Comparison of ENCODE assay signal across 2 cellular contexts in the genomic region with DNA sequence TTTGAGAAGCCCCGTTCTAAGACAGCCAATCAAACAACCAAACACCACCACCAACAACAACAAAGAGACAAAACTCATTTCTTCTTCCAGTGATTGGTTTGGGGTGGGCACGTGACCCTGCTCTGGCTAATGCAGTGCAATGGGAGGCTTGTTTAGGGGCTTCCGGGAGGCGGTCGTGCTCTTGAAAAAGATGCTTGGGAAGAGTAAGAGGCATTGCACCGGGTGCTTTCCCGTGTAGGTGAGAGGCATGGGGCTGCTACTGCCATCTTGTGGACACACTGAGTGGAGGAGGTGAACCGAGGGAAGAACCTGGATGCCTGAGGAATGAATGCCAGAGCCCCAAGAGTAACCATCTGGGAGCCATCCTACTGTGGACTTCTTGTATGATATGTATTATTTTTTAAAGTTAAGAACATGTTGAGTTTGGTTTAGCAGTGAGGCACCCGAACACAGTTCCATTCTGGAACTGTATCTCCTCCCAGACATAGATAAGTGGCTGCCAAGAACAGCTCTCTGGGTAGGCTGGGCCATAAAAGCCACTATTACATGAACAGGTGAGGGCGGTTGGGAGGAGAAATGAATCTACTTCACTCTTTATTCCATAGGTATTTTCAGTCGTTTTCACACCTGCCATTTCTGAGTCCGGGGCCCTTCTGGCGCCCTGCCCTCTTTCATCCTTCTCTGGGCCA.
TF ChIP-seq lines count a peak whose summit lies in the region.

No MANE protein-coding gene starts in this region.

TF ChIP-seq in HCT116, 20 proteins besides CTCF, POLR2A, EP300 and RAD21:
- TF ChIP-seq ELF1 (IDR thresholded peaks at IDR 0.05; ENCODE audit: borderline replicate concordance, low read depth), result no peak
- no peak for TF ChIP-seq JUND (IDR thresholded peaks at IDR 0.05)
- TF ChIP-seq, protein P1, sequence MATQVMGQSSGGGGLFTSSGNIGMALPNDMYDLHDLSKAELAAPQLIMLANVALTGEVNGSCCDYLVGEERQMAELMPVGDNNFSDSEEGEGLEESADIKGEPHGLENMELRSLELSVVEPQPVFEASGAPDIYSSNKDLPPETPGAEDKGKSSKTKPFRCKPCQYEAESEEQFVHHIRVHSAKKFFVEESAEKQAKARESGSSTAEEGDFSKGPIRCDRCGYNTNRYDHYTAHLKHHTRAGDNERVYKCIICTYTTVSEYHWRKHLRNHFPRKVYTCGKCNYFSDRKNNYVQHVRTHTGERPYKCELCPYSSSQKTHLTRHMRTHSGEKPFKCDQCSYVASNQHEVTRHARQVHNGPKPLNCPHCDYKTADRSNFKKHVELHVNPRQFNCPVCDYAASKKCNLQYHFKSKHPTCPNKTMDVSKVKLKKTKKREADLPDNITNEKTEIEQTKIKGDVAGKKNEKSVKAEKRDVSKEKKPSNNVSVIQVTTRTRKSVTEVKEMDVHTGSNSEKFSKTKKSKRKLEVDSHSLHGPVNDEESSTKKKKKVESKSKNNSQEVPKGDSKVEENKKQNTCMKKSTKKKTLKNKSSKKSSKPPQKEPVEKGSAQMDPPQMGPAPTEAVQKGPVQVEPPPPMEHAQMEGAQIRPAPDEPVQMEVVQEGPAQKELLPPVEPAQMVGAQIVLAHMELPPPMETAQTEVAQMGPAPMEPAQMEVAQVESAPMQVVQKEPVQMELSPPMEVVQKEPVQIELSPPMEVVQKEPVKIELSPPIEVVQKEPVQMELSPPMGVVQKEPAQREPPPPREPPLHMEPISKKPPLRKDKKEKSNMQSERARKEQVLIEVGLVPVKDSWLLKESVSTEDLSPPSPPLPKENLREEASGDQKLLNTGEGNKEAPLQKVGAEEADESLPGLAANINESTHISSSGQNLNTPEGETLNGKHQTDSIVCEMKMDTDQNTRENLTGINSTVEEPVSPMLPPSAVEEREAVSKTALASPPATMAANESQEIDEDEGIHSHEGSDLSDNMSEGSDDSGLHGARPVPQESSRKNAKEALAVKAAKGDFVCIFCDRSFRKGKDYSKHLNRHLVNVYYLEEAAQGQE (IDR thresholded peaks at IDR 0.05; ENCODE audit: low read depth), result no peak
- TF ChIP-seq, protein P2, sequence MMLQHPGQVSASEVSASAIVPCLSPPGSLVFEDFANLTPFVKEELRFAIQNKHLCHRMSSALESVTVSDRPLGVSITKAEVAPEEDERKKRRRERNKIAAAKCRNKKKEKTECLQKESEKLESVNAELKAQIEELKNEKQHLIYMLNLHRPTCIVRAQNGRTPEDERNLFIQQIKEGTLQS (IDR thresholded peaks at IDR 0.05), result no peak
- no peak for TF ChIP-seq EZH2phosphoT487 (IDR thresholded peaks at IDR 0.05; ENCODE audit: borderline replicate concordance)
- TF ChIP-seq TCF7L2 (IDR thresholded peaks at IDR 0.05; ENCODE audit: borderline replicate concordance, extremely low read depth, insufficient read depth, insufficient read length), result peak; percentile 11
- TF ChIP-seq CEBPB (IDR thresholded peaks at IDR 0.05; ENCODE audit: low read depth), result no peak
- TF ChIP-seq, protein P3, sequence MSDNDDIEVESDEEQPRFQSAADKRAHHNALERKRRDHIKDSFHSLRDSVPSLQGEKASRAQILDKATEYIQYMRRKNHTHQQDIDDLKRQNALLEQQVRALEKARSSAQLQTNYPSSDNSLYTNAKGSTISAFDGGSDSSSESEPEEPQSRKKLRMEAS (IDR thresholded peaks at IDR 0.05), result no peak

TF ChIP-seq in H1, 55 proteins besides CTCF, POLR2A, EP300 and RAD21:
- TF ChIP-seq CHD2 (IDR thresholded peaks at IDR 0.05; ENCODE audit: low read length) (peak; percentile 57; the same call in 1 of the 2 replicates), SP1 (IDR thresholded peaks at IDR 0.05; ENCODE audit: low read depth, low read length) (peak; percentile 47; the same call in 1 of the 2 replicates), TEAD4 (IDR thresholded peaks at IDR 0.05; ENCODE audit: low read depth, low read length) (0 out of 2 replicates have a peak, but pooled peaks have one; percentile 18), SAP30 (IDR thresholded peaks at IDR 0.05; ENCODE audit: insufficient read depth, insufficient replicate concordance, low read length) (no peak), YY1 (IDR thresholded peaks at IDR 0.05; ENCODE audit: low read depth, low read length) (peak; percentile 70; the same call in 1 of the 2 replicates), PHF8 (conservative IDR thresholded peaks at IDR 0.05; ENCODE audit: low read depth, low read length) (no peak), SP4 (IDR thresholded peaks at IDR 0.05; ENCODE audit: low read length) (no peak)
- TF ChIP-seq, protein P2 (IDR thresholded peaks at IDR 0.05; ENCODE audit: insufficient read depth, low read depth, low read length), result peak; percentile 77
- TF ChIP-seq, protein P4, sequence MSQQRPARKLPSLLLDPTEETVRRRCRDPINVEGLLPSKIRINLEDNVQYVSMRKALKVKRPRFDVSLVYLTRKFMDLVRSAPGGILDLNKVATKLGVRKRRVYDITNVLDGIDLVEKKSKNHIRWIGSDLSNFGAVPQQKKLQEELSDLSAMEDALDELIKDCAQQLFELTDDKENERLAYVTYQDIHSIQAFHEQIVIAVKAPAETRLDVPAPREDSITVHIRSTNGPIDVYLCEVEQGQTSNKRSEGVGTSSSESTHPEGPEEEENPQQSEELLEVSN (IDR thresholded peaks at IDR 0.05), result peak; percentile 28; the same call in 1 of the 2 replicates
- TF ChIP-seq, protein P5, sequence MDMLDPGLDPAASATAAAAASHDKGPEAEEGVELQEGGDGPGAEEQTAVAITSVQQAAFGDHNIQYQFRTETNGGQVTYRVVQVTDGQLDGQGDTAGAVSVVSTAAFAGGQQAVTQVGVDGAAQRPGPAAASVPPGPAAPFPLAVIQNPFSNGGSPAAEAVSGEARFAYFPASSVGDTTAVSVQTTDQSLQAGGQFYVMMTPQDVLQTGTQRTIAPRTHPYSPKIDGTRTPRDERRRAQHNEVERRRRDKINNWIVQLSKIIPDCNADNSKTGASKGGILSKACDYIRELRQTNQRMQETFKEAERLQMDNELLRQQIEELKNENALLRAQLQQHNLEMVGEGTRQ (IDR thresholded peaks at IDR 0.05; ENCODE audit: low read length), result peak; percentile 93
